Comparison of ENCODE assay signal across 16 cellular contexts in genomic region chr12:28378749-28379148, GRCh38.
A peak's percentile ranks its signal among the peaks of the same experiment; 100 is the strongest.
DNase-seq lines count a peak whose midpoint lies in the region; ATAC-seq and TF ChIP-seq lines count a peak whose summit lies in the region.
"Had no signal": no experiment of that assay in that cellular context is flagged by ENCODE, and none has a peak within 500 bp of the region (broad histone marks: within the 10 kb centered on the region; RNA-seq: fewer than 3 reads in every experiment).

No MANE protein-coding gene starts in this region.

- TF ChIP-seq EP300 in stomach (IDR thresholded peaks at IDR 0.05), result no peak

- no peaks in the 10 kb centered on the region for H3K36me3 ChIP-seq in PC-3 (ENCODE audit: low read depth, low read length)
- H3K36me3 ChIP-seq in stomach, result no peaks in the 10 kb centered on the region

- intact Hi-C loops in PC-3 (cut with micrococcal nuclease) (no loop called here), stomach (cut with DNase I; ENCODE audit: low total_unique reads) (no loop called here)

- ATAC-seq in PC-3 (peak; percentile 79), HG03432 (IDR thresholded peaks at IDR 0.05; ENCODE audit: unreplicated experiment) (no peak)
- ATAC-seq: foreskin keratinocyte had no signal

- TF ChIP-seq CTCF in 22Rv1 (IDR thresholded peaks at IDR 0.05), result no peak
- TF ChIP-seq CTCF in PC-3 (conservative IDR thresholded peaks at IDR 0.05; ENCODE audit: low read depth, low read length), result no peak
- no peak for TF ChIP-seq CTCF in fibroblast of mammary gland (conservative IDR thresholded peaks at IDR 0.05; ENCODE audit: control insufficient read depth, insufficient read depth, low read depth, low read length)
- no peak for TF ChIP-seq CTCF in stomach (IDR thresholded peaks at IDR 0.05)

- H3K4me1 ChIP-seq in PC-3 (ENCODE audit: insufficient read depth, low read length) (no peaks in the 10 kb centered on the region), stomach (no peaks in the 10 kb centered on the region)

- TF ChIP-seq POLR2A in stomach (IDR thresholded peaks at IDR 0.05), result no peak

- CTCF ChIA-PET in PC-3 (lab: Charles Lee), result no interaction called here

- no peak overlapping the region for H2AFZ ChIP-seq in PC-3 (ENCODE audit: low read length)

- peak; percentile 48 for DNase-seq in H4 (ENCODE audit: low spot score)
- DNase-seq in PC-3, result peak; percentile 50
- DNase-seq in fibroblast of mammary gland (ENCODE audit: low read depth), result peak; percentile 83
- DNase-seq in activated CD4-positive, CD25-positive, alpha-beta regulatory T cell (lab: John Stamatoyannopoulos, UW), result no peak
- no peak for DNase-seq in NCI-H1105 treated with DMSO at 0.1 percent for 48 hours (lab: John Stamatoyannopoulos, UW)
- DNase-seq in stomach, result no peak
- DNase-seq: activated CD4-positive, alpha-beta T cell treated with anti-CD3 and anti-CD28 coated beads, Interleukin-2, amount 50 U/mL, for 1 hour; amygdala; COR-L47; NCI-H2081; NCI-H82; retina; stimulated activated CD4-positive, alpha-beta T cell treated with anti-CD3 and anti-CD28 coated beads, Interleukin-4, amount 100 ng/mL, for 1 hour had no signal

- no peak overlapping the region for H3K4me3 ChIP-seq in PC-3 (ENCODE audit: low read length)
- no peak overlapping the region for H3K4me3 ChIP-seq in fibroblast of mammary gland (ENCODE audit: control insufficient read depth, low read depth, low read length)
- H3K4me3 ChIP-seq in stomach, result no peak overlapping the region

- H3K27ac ChIP-seq in 22Rv1 (peak overlapping the region; percentile 35), PC-3 (ENCODE audit: low read length) (no peak overlapping the region), stomach (no peak overlapping the region)
- H3K27ac ChIP-seq: foreskin keratinocyte had no signal

- no peaks in the 10 kb centered on the region for H4K20me1 ChIP-seq in PC-3 (ENCODE audit: low read length)

- H3K27me3 ChIP-seq in PC-3 (ENCODE audit: low read length), result no peaks in the 10 kb centered on the region
- no peaks in the 10 kb centered on the region for H3K27me3 ChIP-seq in stomach
- H3K27me3 ChIP-seq: foreskin keratinocyte had no signal

- no TSS peak for BruUV-seq in PC-3 (replicated peaks; lab: Mats Ljungman, UMichigan)

- no peaks in the 10 kb centered on the region for H3F3A ChIP-seq in PC-3 (ENCODE audit: low read length, unreplicated experiment)

- POLR2A ChIA-PET in PC-3 (lab: Charles Lee; ENCODE audit: unreplicated experiment), result no interaction called here

- H3K9me3 ChIP-seq in PC-3 (ENCODE audit: low read length), result no peaks in the 10 kb centered on the region
- no peaks in the 10 kb centered on the region for H3K9me3 ChIP-seq in stomach

- no peak overlapping the region for H3K9ac ChIP-seq in PC-3 (ENCODE audit: low read length)

- H3K4me2 ChIP-seq in PC-3 (ENCODE audit: low read length), result no peak overlapping the region

- no peaks in the 10 kb centered on the region for H3K79me2 ChIP-seq in PC-3 (ENCODE audit: low read length)

- H3K9me2 ChIP-seq in PC-3 (replicated peaks; ENCODE audit: low read length), result no peaks in the 10 kb centered on the region

Comparison
In these comparisons a context has a peak if more than half of its experiments do, and no peak if none do; other contexts are left out.
1. DNase-seq: peak in H4 (single experiment), PC-3 (single experiment) and fibroblast of mammary gland (single experiment); none in activated CD4-positive, CD25-positive, alpha-beta regulatory T cell (0 of 4), NCI-H1105 treated with DMSO at 0.1 percent for 48 hours (single experiment) and stomach (single experiment).